Comparison of ENCODE assay signal across 13 cellular contexts in genomic region chr20:38731738-38732113, GRCh38. TPM values are rescaled to one million over a fixed set of nuclear protein-coding genes. Genes with fewer than 3 reads are reported as not detected.
A peak's percentile ranks its signal among the peaks of the same experiment; 100 is the strongest.
DNase-seq lines count a peak whose midpoint lies in the region; ATAC-seq and TF ChIP-seq lines count a peak whose summit lies in the region.
"Had no signal": no experiment of that assay in that cellular context is flagged by ENCODE, and none has a peak within 500 bp of the region (broad histone marks: within the 10 kb centered on the region; RNA-seq: fewer than 3 reads in every experiment).

No MANE protein-coding gene starts in this region.

- no peaks in the 10 kb centered on the region for H3F3A ChIP-seq in Loucy (ENCODE audit: low read depth)

- H4K20me1 ChIP-seq in Loucy (ENCODE audit: insufficient read depth, low read length, poor library complexity, severe bottlenecking) = no peaks in the 10 kb centered on the region

- no peak overlapping the region for H2AFZ ChIP-seq in Loucy (ENCODE audit: low read length)

- TF ChIP-seq POLR2A in sigmoid colon (IDR thresholded peaks at IDR 0.05) = no peak

- H3K4me3 Mint-ChIP-seq in activated naive CD4-positive, alpha-beta T cell treated with anti-CD3 and anti-CD28 coated beads, Interleukin-2, amount 50 U/mL, for 24 hours = peak overlapping the region; percentile 80
- H3K4me3 Mint-ChIP-seq in stimulated activated naive B cell treated with anti-CD40 and anti-IgM and Interleukin-4, amounts not matched to agents 10 μg/mL and 1 μg/mL and 100 μg/mL, for 72 hours = peak overlapping the region in 1 of 2 donors; percentile 52

- no peak for ATAC-seq in stimulated activated naive B cell treated with anti-CD40 and anti-IgM and Interleukin-4, amounts not matched to agents 10 μg/mL and 1 μg/mL and 100 μg/mL, for 72 hours (replicated peaks)

- H3K4me2 ChIP-seq in Loucy (ENCODE audit: low read depth, low read length, poor library complexity, severe bottlenecking) = peak overlapping the region; percentile 96

- no peaks in the 10 kb centered on the region for H3K79me2 ChIP-seq in Loucy (ENCODE audit: insufficient read depth, low read length)

- H3K36me3 Mint-ChIP-seq in activated naive CD4-positive, alpha-beta T cell treated with anti-CD3 and anti-CD28 coated beads, Interleukin-2, amount 50 U/mL, for 24 hours = peaks cover 4% of the 10 kb centered on the region
- H3K36me3 Mint-ChIP-seq in stimulated activated naive B cell treated with anti-CD40 and anti-IgM and Interleukin-4, amounts not matched to agents 10 μg/mL and 1 μg/mL and 100 μg/mL, for 72 hours = peaks cover 14 to 16% of the 10 kb centered on the region in 2 donors

- H3K4me1 Mint-ChIP-seq in activated naive CD4-positive, alpha-beta T cell treated with anti-CD3 and anti-CD28 coated beads, Interleukin-2, amount 50 U/mL, for 24 hours = peaks cover 45% of the 10 kb centered on the region
- peaks cover 36 to 49% of the 10 kb centered on the region in 2 donors for H3K4me1 Mint-ChIP-seq in stimulated activated naive B cell treated with anti-CD40 and anti-IgM and Interleukin-4, amounts not matched to agents 10 μg/mL and 1 μg/mL and 100 μg/mL, for 72 hours

- H3K4me1 ChIP-seq in Loucy (ENCODE audit: insufficient read depth, low read length, poor library complexity, severe bottlenecking) = peaks cover 11% of the 10 kb centered on the region
- H3K4me1 ChIP-seq in sigmoid colon = peaks cover 0 to 34% (median 16%) of the 10 kb centered on the region in 4 donors

- no peak overlapping the region for H3K27ac Mint-ChIP-seq in activated naive CD4-positive, alpha-beta T cell treated with anti-CD3 and anti-CD28 coated beads, Interleukin-2, amount 50 U/mL, for 24 hours
- H3K27ac Mint-ChIP-seq in stimulated activated naive B cell treated with anti-CD40 and anti-IgM and Interleukin-4, amounts not matched to agents 10 μg/mL and 1 μg/mL and 100 μg/mL, for 72 hours = no peak overlapping the region
- H3K27ac Mint-ChIP-seq: activated CD4-positive, alpha-beta T cell treated with anti-CD3 and anti-CD28 coated beads, Interleukin-2, amount 10 ng/mL, durations not matched to agents 7 days and 5 days had no signal

- TF ChIP-seq CTCF in Loucy (conservative IDR thresholded peaks at IDR 0.05; ENCODE audit: low read length) (0 out of 2 replicates have a peak, but pooled peaks have one; percentile 7), coronary artery (IDR thresholded peaks at IDR 0.05) (no peak), sigmoid colon (IDR thresholded peaks at IDR 0.05) (peak in 1 of 4 experiments; percentile 0)

- H3K9ac ChIP-seq in Loucy (ENCODE audit: low read depth, low read length, poor library complexity, severe bottlenecking) = no peak overlapping the region

- 44 to 63% methylated on average over 1 of the region's 1 CpG for WGBS in sigmoid colon, 2 donors

- peaks cover 10% of the 10 kb centered on the region for H3K27me3 ChIP-seq in Loucy (ENCODE audit: insufficient read depth, low read length, poor library complexity, severe bottlenecking)
- H3K27me3 ChIP-seq in sigmoid colon = peaks cover 52 to 95% (median 78%) of the 10 kb centered on the region in 3 donors

- intact Hi-C loops in sigmoid colon (cut with DNase I) = loop anchor here (1.0 kb wide), 1 partner anchor 85 kb away; no protein-coding TSS in a partner anchor

- peaks cover 69% of the 10 kb centered on the region for H3K27me3 Mint-ChIP-seq in activated naive CD4-positive, alpha-beta T cell treated with anti-CD3 and anti-CD28 coated beads, Interleukin-2, amount 50 U/mL, for 24 hours
- H3K27me3 Mint-ChIP-seq in stimulated activated naive B cell treated with anti-CD40 and anti-IgM and Interleukin-4, amounts not matched to agents 10 μg/mL and 1 μg/mL and 100 μg/mL, for 72 hours = peaks cover 92 to 99% of the 10 kb centered on the region in 2 donors

- H3K9me2 ChIP-seq in Loucy (replicated peaks; ENCODE audit: low read depth, low read length) = no peaks in the 10 kb centered on the region

- H3K27ac ChIP-seq in coronary artery (no peak overlapping the region), sigmoid colon (no peak overlapping the region)
- H3K27ac ChIP-seq: neutrophil, skin epidermis had no signal

- DNase-seq in activated naive CD4-positive, alpha-beta T cell treated with anti-CD3 and anti-CD28 coated beads, Interleukin-2, amount 50 U/mL, for 16 hours = no peak
- no peak for DNase-seq in coronary artery (ENCODE audit: low spot score)
- DNase-seq in sigmoid colon = peak; percentile 38
- no peak for DNase-seq in stimulated activated naive B cell treated with anti-CD40 and anti-IgM and Interleukin-4, amounts not matched to agents 10 μg/mL and 1 μg/mL and 100 μg/mL, for 72 hours
- DNase-seq in NCI-H1694 (lab: John Stamatoyannopoulos, UW) = no peak
- no peak for DNase-seq in H4 (ENCODE audit: low spot score)

- H3K36me3 ChIP-seq in Loucy (ENCODE audit: insufficient read depth, low read length) (no peaks in the 10 kb centered on the region), sigmoid colon (no peaks in the 10 kb centered on the region)
- H3K36me3 ChIP-seq: neutrophil had no signal

- TF ChIP-seq EP300 in sigmoid colon (IDR thresholded peaks at IDR 0.05) = no peak

- H3K9me3 Mint-ChIP-seq in activated naive CD4-positive, alpha-beta T cell treated with anti-CD3 and anti-CD28 coated beads, Interleukin-2, amount 50 U/mL, for 24 hours = no peaks in the 10 kb centered on the region
- H3K9me3 Mint-ChIP-seq in stimulated activated naive B cell treated with anti-CD40 and anti-IgM and Interleukin-4, amounts not matched to agents 10 μg/mL and 1 μg/mL and 100 μg/mL, for 72 hours = peaks cover 0 to 5% of the 10 kb centered on the region in 2 donors
- H3K9me3 Mint-ChIP-seq: activated CD4-positive, alpha-beta T cell treated with anti-CD3 and anti-CD28 coated beads, Interleukin-2, amount 10 ng/mL, durations not matched to agents 7 days and 5 days had no signal

- H3K4me3 ChIP-seq in Loucy (ENCODE audit: low read length, poor library complexity, severe bottlenecking) = no peak overlapping the region
- peak overlapping the region; percentile 66 for H3K4me3 ChIP-seq in coronary artery
- H3K4me3 ChIP-seq in sigmoid colon = peak overlapping the region in 1 of 4 donors; percentile 31

- H3K9me3 ChIP-seq in Loucy (ENCODE audit: insufficient read depth, low read depth, low read length) = no peaks in the 10 kb centered on the region
- H3K9me3 ChIP-seq in sigmoid colon = no peaks in the 10 kb centered on the region
- H3K9me3 ChIP-seq: neutrophil had no signal

RNA-seq across cellular contexts. Expression of gene SLC32A1, which starts 7.4 kb away (rescaled TPM):
- not detected for total RNA-seq in sigmoid colon
- polyA plus RNA-seq in sigmoid colon = under 1 TPM in 1 of 3 donors, not detected in 2; 0.06 TPM
- not detected in 2 replicates for total RNA-seq in H4 (2014; rRNA removed; shearing (Covaris generic))
- total RNA-seq: activated CD4-positive, alpha-beta T cell treated with anti-CD3 and anti-CD28 coated beads, Interleukin-2, amount 10 ng/mL, durations not matched to agents 7 days and 5 days; Daoy; lower leg skin had no signal

RNA-seq across cellular contexts. Expression of gene ACTR5, which starts 16.5 kb away (rescaled TPM):
- total RNA-seq in sigmoid colon = 1 to 10 TPM; 6.4 to 10.0 (median 8.6) TPM
- 1 to 10 TPM; 1.8 to 5.6 (median 3.2) TPM for polyA plus RNA-seq in sigmoid colon
- total RNA-seq in H4 (2014; rRNA removed; shearing (Covaris generic)) = 5.9 and 10.3 TPM in 2 replicates
